8 cellular contexts compared by ENCODE assay signal in genomic region chr5:81751009-81751835, GRCh38. TPM values are rescaled to one million over a fixed set of nuclear protein-coding genes. Genes with fewer than 3 reads are reported as not detected.
DNase-seq lines count a peak whose midpoint lies in the region; ATAC-seq, FAIRE-seq and TF ChIP-seq lines count a peak whose summit lies in the region.

Gene SSBP2, minus strand, starts transcription at chr5:81751097. Its CDS starts 55 bp downstream, at chr5:81751042.

- peaks cover 32% of the 10 kb centered on the region for H3K79me2 ChIP-seq in SU-DHL-6 (ENCODE audit: insufficient read depth, low read length)

- H3K9me3 ChIP-seq in SU-DHL-6 (ENCODE audit: insufficient read depth, low read length) (no peaks in the 10 kb centered on the region), pancreas (no peaks in the 10 kb centered on the region), thyroid gland (no peaks in the 10 kb centered on the region)

- H3K9ac ChIP-seq in SU-DHL-6 (ENCODE audit: low read length): peak within 1 kb of the TSS; percentile 85

- TF ChIP-seq CTCF in GM12865 (IDR thresholded peaks at IDR 0.05; ENCODE audit: insufficient read depth, low read depth, low read length, missing control alignments) (no peak), SU-DHL-6 (IDR thresholded peaks at IDR 0.05; ENCODE audit: insufficient read depth, low read length, poor library complexity, severe bottlenecking) (no peak), pancreas (IDR thresholded peaks at IDR 0.05) (no peak), thyroid gland (IDR thresholded peaks at IDR 0.05) (peak in 1 of 6 experiments; percentile 22)

- H3K27me3 ChIP-seq in SU-DHL-6 (ENCODE audit: low read length): no peaks in the 10 kb centered on the region
- no peaks in the 10 kb centered on the region for H3K27me3 ChIP-seq in pancreas
- no peaks in the 10 kb centered on the region for H3K27me3 ChIP-seq in thyroid gland

- TF ChIP-seq POLR2A in thyroid gland (IDR thresholded peaks at IDR 0.05): peak; percentile 55 to 91

- H3K36me3 ChIP-seq in SU-DHL-6 (ENCODE audit: low read length) (peaks cover 13% of the 10 kb centered on the region), pancreas (no peaks in the 10 kb centered on the region), thyroid gland (no peaks in the 10 kb centered on the region)

- H4K20me1 ChIP-seq in SU-DHL-6 (ENCODE audit: low read depth, low read length): peaks cover 19% of the 10 kb centered on the region

- peaks cover 30% of the 10 kb centered on the region for H3F3A ChIP-seq in SU-DHL-6 (ENCODE audit: insufficient read depth)

- H3K27ac ChIP-seq in SU-DHL-6 (ENCODE audit: low read depth, low read length): peak within 1 kb of the TSS; percentile 96
- peak within 1 kb of the TSS; percentile 93 to 100 (median 98) for H3K27ac ChIP-seq in pancreas
- peak within 1 kb of the TSS; percentile 98 to 100 (median 98) for H3K27ac ChIP-seq in thyroid gland

- H2AFZ ChIP-seq in SU-DHL-6 (ENCODE audit: low read depth, low read length, severe bottlenecking): peak within 1 kb of the TSS; percentile 79

- H3K4me2 ChIP-seq in SU-DHL-6 (ENCODE audit: low read depth, low read length, poor library complexity, severe bottlenecking): peak within 1 kb of the TSS; percentile 87

- no peak for FAIRE-seq in pancreas (lab: Jason Lieb, UNC)

- ATAC-seq in HG02678 (IDR thresholded peaks at IDR 0.05; ENCODE audit: unreplicated experiment): peak; percentile 74
- peak; percentile 95 for ATAC-seq in Right ventricle myocardium superior (ENCODE audit: poor library complexity)
- ATAC-seq in pancreas: peak; percentile 88 to 94 (median 88)

- WGBS in pancreas, 2 donors: 1% methylated on average over 43 to 73 of the region's 73 CpGs
- 0 to 1% methylated on average over 52 to 58 of the region's 73 CpGs for WGBS in thyroid gland, 2 donors

- DNase-seq in GM12865 (ENCODE audit: low read depth) (peak; percentile 99), NCI-H1105 treated with DMSO at 0.1 percent for 48 hours (lab: John Stamatoyannopoulos, UW) (peak; percentile 88), Right ventricle myocardium superior (peak; percentile 100), pancreas (peak; percentile 99 to 100 (median 100)), thyroid gland (peak; percentile 99)
- DNase-seq in activated naive CD8-positive, alpha-beta T cell treated with anti-CD3 and anti-CD28 coated beads, Interleukin-2, amount 50 U/mL, for 16 hours (ENCODE audit: low read depth, low spot score): peak; percentile 96

- H3K4me3 ChIP-seq in GM12865 (ENCODE audit: low read depth, low read length): peak within 1 kb of the TSS; percentile 95
- peak within 1 kb of the TSS; percentile 91 for H3K4me3 ChIP-seq in SU-DHL-6 (ENCODE audit: insufficient read depth, low read length, poor library complexity, severe bottlenecking)
- peak within 1 kb of the TSS; percentile 54 to 85 (median 69) for H3K4me3 ChIP-seq in pancreas
- peak within 1 kb of the TSS; percentile 14 to 93 (median 68) for H3K4me3 ChIP-seq in thyroid gland (replicated peaks in 1 of 3)

- intact Hi-C loops in Right ventricle myocardium superior (cut with DNase I) (loop anchor here (1.0 to 10.0 kb wide), 2 partner anchors 100 to 224 kb away; partner anchors contain the start of gene ATG10), pancreas (cut with DNase I) (loop anchor here in 2 of 3 donors (2.0 to 5.0 kb wide), 3 partner anchors 36 to 221 kb away; partner anchors contain the start of gene ATG10 (in 1 of the 2)), thyroid gland (cut with DNase I) (loop anchor here (2.0 kb wide), 1 partner anchor 100 kb away; no protein-coding TSS in a partner anchor)

- no peaks in the 10 kb centered on the region for H3K9me2 ChIP-seq in SU-DHL-6 (replicated peaks; ENCODE audit: insufficient read depth, low read length)

- peaks cover 5 to 20% (median 14%) of the 10 kb centered on the region in 3 donors for H3K4me1 ChIP-seq in pancreas
- H3K4me1 ChIP-seq in thyroid gland: peaks cover 31% of the 10 kb centered on the region in 2 donors

RNA-seq across cellular contexts. Expression of gene SSBP2, which starts in this region (rescaled TPM):
- 46.9 TPM for total RNA-seq in Right ventricle myocardium superior
- 10 to 100 TPM; 10.1 to 16.9 (median 15.8) TPM for total RNA-seq in pancreas
- 10 to 100 TPM in 1 of 2 donors, 1 to 10 TPM in 1; 8.6 to 20.7 TPM for polyA plus RNA-seq in pancreas
- 10 to 100 TPM; 38.6 to 58.5 (median 51.8) TPM for total RNA-seq in thyroid gland

Comparison
In these comparisons a context has a peak if more than half of its experiments do, and no peak if none do; other contexts are left out.
1. Peak in every context shown above with its lines: DNase-seq, ATAC-seq, H3K4me3 ChIP-seq and H3K27ac ChIP-seq.